Comparison of ENCODE assay signal across 8 cellular contexts in the genomic region with DNA sequence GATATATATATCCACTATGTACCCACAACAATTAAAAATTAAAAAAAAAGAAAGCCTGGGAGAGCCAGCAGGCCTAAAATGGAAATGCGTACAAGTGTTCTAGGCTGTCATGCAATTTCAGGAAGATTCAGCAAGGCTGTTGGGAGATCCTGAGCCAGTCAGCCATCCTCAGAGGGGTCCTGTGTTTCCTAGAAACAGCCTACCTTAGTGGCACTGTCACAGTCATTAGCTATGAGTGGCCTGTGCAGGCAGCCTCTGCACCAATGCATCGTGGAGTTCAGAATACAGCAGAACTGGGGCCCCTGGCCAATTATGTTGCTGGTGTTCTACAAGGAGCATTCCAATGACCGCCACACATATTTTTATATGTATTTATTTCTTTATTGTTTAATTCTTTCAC. TPM values are rescaled to one million over a fixed set of nuclear protein-coding genes. Genes with fewer than 3 reads are reported as not detected.
"Had no signal": no experiment of that assay in that cellular context is flagged by ENCODE, and none has a peak within 500 bp of the region (broad histone marks: within the 10 kb centered on the region; RNA-seq: fewer than 3 reads in every experiment).

No MANE protein-coding gene starts in this region.

- H3K27ac ChIP-seq: GM23248 had no signal

- ATAC-seq: K562 had no signal

- DNase-seq: GM23248, GOT3, H7, HCEC 1CT, IMR-90 had no signal

- H2AFZ ChIP-seq: GM23248 had no signal

- H3K9ac ChIP-seq: GM23248 had no signal

- H3K4me3 ChIP-seq: GM23248, K562 had no signal

RNA-seq across cellular contexts. Expression of a gene that starts 55.9 kb away (rescaled TPM):
- total RNA-seq: H4, H7, HT-29, K562 had no signal
- polyA plus RNA-seq: K562 had no signal
